In the genomic region with DNA sequence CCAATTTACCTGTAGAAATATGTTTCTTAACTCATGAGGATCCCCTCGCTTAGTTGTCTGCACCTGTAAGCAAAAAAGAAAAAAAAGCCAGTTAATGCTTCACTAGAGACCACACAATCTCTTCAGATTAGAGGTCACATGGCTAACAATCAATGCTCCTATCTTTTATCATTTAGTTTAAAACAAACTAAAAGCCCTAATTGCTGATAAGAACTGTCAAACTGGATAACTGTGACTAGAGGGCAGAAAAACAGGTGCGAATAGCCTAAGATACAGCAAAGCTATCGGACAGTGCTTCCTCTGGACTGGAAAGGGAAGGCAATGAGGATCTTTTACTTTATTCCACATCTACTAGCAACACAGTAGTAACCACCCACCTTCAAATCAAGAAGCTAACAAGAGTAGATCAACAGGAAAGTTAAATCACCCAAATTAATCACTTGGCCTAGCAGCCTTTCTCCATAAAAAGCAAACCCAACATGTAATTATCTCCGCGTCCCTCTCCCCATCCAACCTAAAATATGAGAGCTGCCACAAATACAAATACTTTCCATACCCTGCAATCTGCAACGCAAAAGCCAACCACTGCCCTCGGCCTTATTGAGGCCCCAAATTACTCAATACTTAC, we compare ENCODE assay signal across 8 cellular contexts. TPM values are rescaled to one million over a fixed set of nuclear protein-coding genes. Genes with fewer than 3 reads are reported as not detected.
DNase-seq lines count a peak whose midpoint lies in the region; ATAC-seq and TF ChIP-seq lines count a peak whose summit lies in the region.

No MANE protein-coding gene starts in this region.

- intact Hi-C loops in CD4-positive, alpha-beta memory T cell (cut with micrococcal nuclease), result no loop called here
- intact Hi-C loops in adrenal gland (cut with DNase I), result no loop called here

- peaks cover 10 to 18% of the 10 kb centered on the region in 2 donors for H3K36me3 Mint-ChIP-seq in CD4-positive, alpha-beta memory T cell

- peaks cover 29 to 48% (median 31%) of the 10 kb centered on the region in 4 donors for H3K4me1 Mint-ChIP-seq in CD4-positive, alpha-beta memory T cell

- no peaks in the 10 kb centered on the region for H3K27me3 ChIP-seq in CD4-positive, alpha-beta memory T cell (ENCODE audit: insufficient read depth, low read length)
- H3K27me3 ChIP-seq in adrenal gland (no peaks in the 10 kb centered on the region), kidney epithelial cell (ENCODE audit: control insufficient read depth, insufficient read depth, low read length) (no peaks in the 10 kb centered on the region)

- H3K9me3 ChIP-seq in CD4-positive, alpha-beta memory T cell (ENCODE audit: control insufficient read depth in 1 of 2, low read length in 2 of 2), result no peaks in the 10 kb centered on the region
- H3K9me3 ChIP-seq in adrenal gland (replicated peaks in 1 of 3), result no peaks in the 10 kb centered on the region

- H3K4me1 ChIP-seq in CD4-positive, alpha-beta memory T cell (ENCODE audit: insufficient read depth, low read length), result peaks cover 36% of the 10 kb centered on the region
- peaks cover 8 to 16% of the 10 kb centered on the region in 2 donors for H3K4me1 ChIP-seq in adrenal gland (replicated peaks in 1 of 2)

- peaks cover 0 to 2% of the 10 kb centered on the region in 2 donors for H3K27me3 Mint-ChIP-seq in CD4-positive, alpha-beta memory T cell

- no peaks in the 10 kb centered on the region for H3K9me3 Mint-ChIP-seq in CD4-positive, alpha-beta memory T cell

- H3K4me3 Mint-ChIP-seq in CD4-positive, alpha-beta memory T cell, result peak overlapping the region; percentile 93 to 99 (median 98)

- 30 to 39% (median 36%) methylated on average over 7 of the region's 7 CpGs for WGBS in adrenal gland, 4 donors

- DNase-seq in CD4-positive, alpha-beta memory T cell, result no peak
- peak; percentile 66 for DNase-seq in HuH-7 (ENCODE audit: low spot score)
- peak in 1 of 7 donors; percentile 38 for DNase-seq in adrenal gland
- no peak for DNase-seq in kidney epithelial cell (ENCODE audit: low read depth)
- DNase-seq in superior temporal gyrus (ENCODE audit: extremely low spot score), result peak; percentile 33
- DNase-seq in activated effector memory CD4-positive, alpha-beta T cell treated with anti-CD3 and anti-CD28 coated beads, Interleukin-2, amount 50 U/mL, for 16 hours, result no peak

- peak overlapping the region; percentile 66 for H3K27ac ChIP-seq in CD4-positive, alpha-beta memory T cell (ENCODE audit: low read depth, low read length)
- H3K27ac ChIP-seq in adrenal gland, result peak overlapping the region; percentile 50 to 82 (median 79)

- H3K27ac Mint-ChIP-seq in CD4-positive, alpha-beta memory T cell, result peak overlapping the region; percentile 38 to 97 (median 92)

- no peaks in the 10 kb centered on the region for H3K36me3 ChIP-seq in CD4-positive, alpha-beta memory T cell (ENCODE audit: insufficient read depth, low read length)
- H3K36me3 ChIP-seq in adrenal gland (replicated peaks in 1 of 2), result no peaks in the 10 kb centered on the region
- H3K36me3 ChIP-seq in kidney epithelial cell (ENCODE audit: control insufficient read depth, insufficient read depth, low read length), result no peaks in the 10 kb centered on the region

- TF ChIP-seq CTCF in adrenal gland (IDR thresholded peaks at IDR 0.05) (no peak), kidney epithelial cell (IDR thresholded peaks at IDR 0.05; ENCODE audit: insufficient read depth, low read length, poor library complexity, severe bottlenecking) (no peak)

- peak overlapping the region; percentile 74 to 87 for H3K4me3 ChIP-seq in CD4-positive, alpha-beta memory T cell (ENCODE audit: low read length in 2 of 2)
- H3K4me3 ChIP-seq in adrenal gland (peak overlapping the region in 3 of 4 donors; percentile 63 to 100 (median 93)), kidney epithelial cell (ENCODE audit: low read depth, low read length) (peak overlapping the region; percentile 73)

- POLR2A ChIA-PET in CD4-positive, alpha-beta memory T cell (lab: Charles Lee; ENCODE audit: partially characterized antibody), result interaction anchor here (1.3 to 2.7 kb wide), 4 partner anchors 10 to 965 kb away, joined by 3 to 33 read pairs (median 4); partner anchors contain the start of genes GORASP2, HAT1 and PDK1

- ATAC-seq in HG02763 (IDR thresholded peaks at IDR 0.05; ENCODE audit: unreplicated experiment) (no peak), HG02588 (IDR thresholded peaks at IDR 0.05; ENCODE audit: unreplicated experiment) (no peak)

- no peak for TF ChIP-seq POLR2A in adrenal gland (IDR thresholded peaks at IDR 0.05)

- CTCF ChIA-PET in CD4-positive, alpha-beta memory T cell (lab: Charles Lee; ENCODE audit: partially characterized antibody), result interaction anchor here (1.1 to 1.5 kb wide), 3 partner anchors 20 to 568 kb away, joined by 3 to 5 read pairs (median 3); partner anchors contain the start of gene HAT1

RNA-seq across cellular contexts. Expression of gene SLC25A12, which starts 0.7 kb away (rescaled TPM):
- total RNA-seq in CD4-positive, alpha-beta memory T cell, result 10 to 100 TPM; 14.6 to 14.9 TPM
- 10 to 100 TPM in 1 of 2 donors, 1 to 10 TPM in 1; 7.4 to 14.2 TPM for polyA plus RNA-seq in CD4-positive, alpha-beta memory T cell
- total RNA-seq in adrenal gland (10 to 100 TPM in 7 of 8 donors, 1 to 10 TPM in 1; 9.2 to 26.0 (median 19.5) TPM), kidney epithelial cell (9.1 and 12.7 TPM in 2 replicates)
- 10 to 100 TPM; 20.9 to 22.2 (median 22.0) TPM for polyA plus RNA-seq in adrenal gland

RNA-seq across cellular contexts. Expression of gene HAT1, which starts 29.0 kb away (rescaled TPM):
- 10 to 100 TPM; 22.6 to 27.7 TPM for total RNA-seq in CD4-positive, alpha-beta memory T cell
- polyA plus RNA-seq in CD4-positive, alpha-beta memory T cell, result 10 to 100 TPM; 66.0 to 75.2 TPM
- total RNA-seq in adrenal gland (10 to 100 TPM; 19.8 to 47.5 (median 35.2) TPM), kidney epithelial cell (26.0 and 27.1 TPM in 2 replicates)
- 100 to 1,000 TPM in 1 of 3 donors, 10 to 100 TPM in 1, 1 to 10 TPM in 1; 9.3 to 103 (median 13.0) TPM for polyA plus RNA-seq in adrenal gland

Comparison
In these comparisons a context has a peak if more than half of its experiments do, and no peak if none do; other contexts are left out.
1. DNase-seq: peak in HuH-7 (single experiment) and superior temporal gyrus (single experiment); none in CD4-positive, alpha-beta memory T cell (0 of 5), kidney epithelial cell (single experiment) and activated effector memory CD4-positive, alpha-beta T cell treated with anti-CD3 and anti-CD28 coated beads, Interleukin-2, amount 50 U/mL, for 16 hours (single experiment).
2. Peak in every context shown above with its lines, with median percentiles within 50 percentile points of each other: H3K4me3 ChIP-seq.